15 cellular contexts compared by ENCODE assay signal in genomic region chr11:57732661-57733060, GRCh38. TPM values are rescaled to one million over a fixed set of nuclear protein-coding genes. Genes with fewer than 3 reads are reported as not detected.
DNase-seq lines count a peak whose midpoint lies in the region; ATAC-seq and TF ChIP-seq lines count a peak whose summit lies in the region.
"Had no signal": no experiment of that assay in that cellular context is flagged by ENCODE, and none has a peak within 500 bp of the region (broad histone marks: within the 10 kb centered on the region; RNA-seq: fewer than 3 reads in every experiment).

No MANE protein-coding gene starts in this region.

- H3K27ac ChIP-seq in HCT116 (ENCODE audit: low read depth, low read length) (peak overlapping the region; percentile 52; the same call in 1 of the 2 replicates), RWPE1 (no peak overlapping the region)
- H3K27ac ChIP-seq: A549 had no signal

- no peaks in the 10 kb centered on the region for H3K9me2 ChIP-seq in HCT116 (ENCODE audit: insufficient read depth)

- no peak for DNase-seq in HCT116 (ENCODE audit: low read depth, low spot score)
- DNase-seq in RWPE1 (ENCODE audit: low spot score): peak; percentile 30
- no peak for DNase-seq in left colon
- DNase-seq in stimulated activated naive CD8-positive, alpha-beta T cell treated with anti-CD3 and anti-CD28 coated beads, Interleukin-15, Interleukin-2, amounts not matched to agents 100 U/mL and 50 U/mL, for 24 hours: no peak
- no peak for DNase-seq in GM10266 (ENCODE audit: extremely low spot score)
- no peak for DNase-seq in SKM-1 (lab: John Stamatoyannopoulos, UW; ENCODE audit: unreplicated experiment)
- DNase-seq: DMS53, GF-D8, GOT3, H9, HFFc6 had no signal

- peaks cover 5% of the 10 kb centered on the region; the same call in 1 of the 2 replicates for H4K20me1 ChIP-seq in HCT116 (ENCODE audit: insufficient read depth)

- H2AFZ ChIP-seq in HCT116 (ENCODE audit: low read depth, low read length, poor library complexity, severe bottlenecking): no peak overlapping the region

- H3K9me3 ChIP-seq in HCT116 (ENCODE audit: control insufficient read depth in 1 of 2, insufficient read depth in 1 of 2, low read depth in 1 of 2, low read length in 2 of 2): no peaks in the 10 kb centered on the region
- H3K9me3 ChIP-seq: A549 had no signal

- ATAC-seq in HCT116 (peak; percentile 63), left colon (peak; percentile 43), GM21423 (IDR thresholded peaks at IDR 0.05; ENCODE audit: unreplicated experiment) (no peak)
- no peak for ATAC-seq in stimulated activated naive CD8-positive, alpha-beta T cell treated with anti-CD3 and anti-CD28 coated beads, Interleukin-15, Interleukin-2, amounts not matched to agents 100 U/mL and 50 U/mL, for 24 hours
- ATAC-seq: A549 had no signal

- H3K4me1 ChIP-seq in HCT116 (ENCODE audit: control insufficient read depth in 1 of 2, insufficient read depth in 2 of 2, low read length in 2 of 2): peaks cover 23 to 36% of the 10 kb centered on the region in 2 experiments
- H3K4me1 ChIP-seq: A549 had no signal

- no peaks in the 10 kb centered on the region for H3K27me3 ChIP-seq in HCT116 (ENCODE audit: insufficient read depth, low read length)

- CTCF ChIA-PET in HCT116 (lab: Charles Lee) (interaction anchor here (1.7 kb wide), 1 partner anchor 68 kb away, joined by 3 read pairs; no protein-coding TSS in a partner anchor), RWPE1 (lab: Yijun Ruan, JAX) (interaction anchor here (0.7 kb wide), 1 partner anchor 30 kb away, joined by 3 read pairs; no protein-coding TSS in a partner anchor)

- POLR2A ChIA-PET in HCT116 (lab: Charles Lee): interaction anchor here (1.8 to 2.0 kb wide), 2 partner anchors 9 to 21 kb away, joined by 8 to 9 read pairs; partner anchors contain the start of genes MED19, SELENOH and TMX2
- POLR2A ChIA-PET in RWPE1 (lab: Yijun Ruan, JAX; ENCODE audit: low non-redundant PET): interaction anchor here (0.6 kb wide), 1 partner anchor 18 kb away, joined by 3 read pairs; no protein-coding TSS in a partner anchor

- intact Hi-C loops in HCT116 (cut with micrococcal nuclease): no loop called here
- intact Hi-C loops in left colon (cut with DNase I, micrococcal nuclease): no loop called here

- H3K4me3 ChIP-seq in HCT116 (replicated peaks in 1 of 2; ENCODE audit: low read depth in 1 of 2, low read length in 2 of 2): peak overlapping the region in 1 of 2 experiments; percentile 40; a peak in 2 of 4 replicates
- H3K4me3 ChIP-seq: A549 had no signal

- RAD21 ChIA-PET in HCT116 (lab: Charles Lee; ENCODE audit: low non-redundant PET in 1 of 2, low total read pairs in 2 of 2, uncharacterized antibody in 2 of 2, unreplicated experiment in 2 of 2): no interaction called here

- H3K36me3 ChIP-seq in HCT116 (ENCODE audit: control insufficient read depth in 1 of 2, insufficient read depth in 2 of 2, low read length in 2 of 2): peaks cover 0 to 10% of the 10 kb centered on the region in 2 experiments; a peak in 3 of 4 replicates

- TF ChIP-seq CTCF in HCT116 (IDR thresholded peaks at IDR 0.05 in 2 of 3, conservative IDR thresholded peaks at IDR 0.05 in 1 of 3; ENCODE audit: borderline replicate concordance in 1 of 3, insufficient read depth in 1 of 3, low read depth in 2 of 3, low read length in 2 of 3): no peak
- TF ChIP-seq CTCF in RWPE1 (conservative IDR thresholded peaks at IDR 0.05; ENCODE audit: low read depth): no peak
- TF ChIP-seq CTCF in GM10266 (IDR thresholded peaks at IDR 0.05; ENCODE audit: control insufficient read depth, insufficient read depth, low read depth, missing control alignments): no peak

- H3K4me2 ChIP-seq in HCT116 (ENCODE audit: low read length): peak overlapping the region; percentile 72
- H3K4me2 ChIP-seq: A549 had no signal

- BruUV-seq in HCT116 (replicated peaks; lab: Mats Ljungman, UMichigan): no TSS peak

- peak overlapping the region; percentile 45 for H3K9ac ChIP-seq in HCT116 (ENCODE audit: low read length)

- TF ChIP-seq RAD21 in HCT116 (IDR thresholded peaks at IDR 0.05; ENCODE audit: low read depth): no peak

- H3K79me2 ChIP-seq in HCT116 (ENCODE audit: insufficient read depth, low read length): peaks cover 100% of the 10 kb centered on the region

- TF ChIP-seq POLR2A in HCT116 (IDR thresholded peaks at IDR 0.05; ENCODE audit: borderline replicate concordance, extremely low read depth, insufficient read depth, insufficient read length): no peak

TF ChIP-seq in HCT116, 20 proteins besides CTCF, POLR2A, EP300 and RAD21 (continues in another document):
- TF ChIP-seq YY1 (IDR thresholded peaks at IDR 0.05; ENCODE audit: extremely low read depth, insufficient replicate concordance, low read depth, low read length): no peak
- TF ChIP-seq MAX (IDR thresholded peaks at IDR 0.05): no peak
- no peak for TF ChIP-seq JUND (IDR thresholded peaks at IDR 0.05)
- TF ChIP-seq ZBTB33 (IDR thresholded peaks at IDR 0.05; ENCODE audit: extremely low read depth, insufficient replicate concordance, low read length): no peak
- TF ChIP-seq EZH2phosphoT487 (IDR thresholded peaks at IDR 0.05; ENCODE audit: borderline replicate concordance): no peak
- no peak for TF ChIP-seq EZH2 (IDR thresholded peaks at IDR 0.05)
- no peak for TF ChIP-seq ELF1 (IDR thresholded peaks at IDR 0.05; ENCODE audit: borderline replicate concordance, low read depth)
- no peak for TF ChIP-seq EGR1 (IDR thresholded peaks at IDR 0.05; ENCODE audit: low read depth)
- no peak for TF ChIP-seq SP1 (IDR thresholded peaks at IDR 0.05; ENCODE audit: low read depth)
- TF ChIP-seq SIN3A (IDR thresholded peaks at IDR 0.05; ENCODE audit: low read depth): no peak
- no peak for TF ChIP-seq SRF (IDR thresholded peaks at IDR 0.05; ENCODE audit: low read depth)
- TF ChIP-seq ATF3 (IDR thresholded peaks at IDR 0.05): no peak
- TF ChIP-seq FOSL1 (IDR thresholded peaks at IDR 0.05; ENCODE audit: low read depth): no peak
- no peak for TF ChIP-seq REST (IDR thresholded peaks at IDR 0.05; ENCODE audit: low read depth)
- no peak for TF ChIP-seq POLR2AphosphoS5 (IDR thresholded peaks at IDR 0.05; ENCODE audit: low read depth, low read length)
- TF ChIP-seq TCF7L2 (IDR thresholded peaks at IDR 0.05; ENCODE audit: borderline replicate concordance, extremely low read depth, insufficient read depth, insufficient read length): no peak

RNA-seq across cellular contexts. Expression of gene SELENOH, which starts 8.6 kb away (rescaled TPM):
- 194 TPM for total RNA-seq in HCT116 (2021; ENCODE audit: unreplicated experiment)
- 149 and 178 TPM in 2 replicates for polyA plus RNA-seq in HCT116 (2012)
- 10 to 100 TPM; 64.0 to 77.4 TPM for total RNA-seq in left colon

RNA-seq across cellular contexts. Expression of gene BTBD18, which starts 19.0 kb away (rescaled TPM):
- total RNA-seq in HCT116 (2021; ENCODE audit: unreplicated experiment): not detected
- 0.09 and 0.11 TPM in 2 replicates for polyA plus RNA-seq in HCT116 (2012)
- not detected for total RNA-seq in left colon
- total RNA-seq: H9, HFFc6 had no signal
- polyA plus RNA-seq: A549, AG04450, BJ had no signal

RNA-seq across cellular contexts. Expression of gene TMX2, which starts 20.3 kb away (rescaled TPM):
- total RNA-seq in HCT116 (2021; ENCODE audit: unreplicated experiment) (93.9 TPM), left colon (100 to 1,000 TPM in 1 of 2 donors, 10 to 100 TPM in 1; 93.4 to 132 TPM)
- polyA plus RNA-seq in HCT116 (2012): 88.9 and 103 TPM in 2 replicates

RNA-seq across cellular contexts. Expression of gene MED19, which starts 20.6 kb away (rescaled TPM):
- total RNA-seq in HCT116 (2021; ENCODE audit: unreplicated experiment): 18.0 TPM
- 14.5 and 18.0 TPM in 2 replicates for polyA plus RNA-seq in HCT116 (2012)
- total RNA-seq in left colon: 10 to 100 TPM; 10.4 to 12.1 TPM

RNA-seq across cellular contexts. Expression of gene CTNND1, which starts 28.9 kb away (rescaled TPM):
- 157 TPM for total RNA-seq in HCT116 (2021; ENCODE audit: unreplicated experiment)
- polyA plus RNA-seq in HCT116 (2012): 94.8 and 163 TPM in 2 replicates
- total RNA-seq in left colon: 100 to 1,000 TPM; 458 to 553 TPM

Comparison
In these comparisons a context has a peak if more than half of its experiments do, and no peak if none do; other contexts are left out.
1. ATAC-seq: peak in HCT116 (single experiment) and left colon (single experiment); none in stimulated activated naive CD8-positive, alpha-beta T cell treated with anti-CD3 and anti-CD28 coated beads, Interleukin-15, Interleukin-2, amounts not matched to agents 100 U/mL and 50 U/mL, for 24 hours (single experiment) and GM21423 (single experiment).